Comparison of ENCODE assay signal across 1 cellular context in the genomic region with DNA sequence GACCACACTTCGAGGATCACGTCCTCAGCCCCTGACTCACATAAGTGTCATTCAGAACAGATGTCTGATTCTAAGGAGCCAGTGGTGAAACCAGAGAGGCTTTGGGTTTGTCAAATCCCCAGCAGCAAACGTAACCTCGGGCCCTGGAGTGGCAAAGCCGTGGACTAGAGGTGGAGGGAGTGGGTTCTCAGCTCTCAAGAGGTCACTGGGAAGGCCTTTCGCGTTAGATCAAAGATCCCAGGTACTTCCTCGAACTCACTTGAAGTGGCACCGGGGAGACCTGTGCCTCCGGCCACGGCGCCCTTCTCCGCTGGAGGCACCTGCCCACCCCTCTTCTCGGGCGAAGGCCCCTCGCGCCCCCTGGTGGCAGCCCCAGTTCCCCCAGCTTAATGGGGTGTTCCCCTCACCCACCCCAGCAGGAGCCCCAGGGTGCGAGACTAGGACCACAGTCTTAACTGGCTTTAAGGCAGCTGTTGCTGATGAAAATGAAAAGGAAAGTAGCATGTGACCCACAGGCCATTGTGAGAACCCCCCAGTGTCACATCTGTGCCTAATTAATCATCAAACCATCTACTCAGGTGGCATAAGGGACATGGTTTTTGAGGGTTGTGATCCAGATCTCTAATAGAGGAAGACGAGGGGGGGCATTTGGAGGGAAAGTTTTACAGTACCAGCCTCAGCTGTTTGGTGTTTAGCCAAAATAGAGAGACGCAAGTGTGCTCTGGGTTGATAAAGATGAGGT.
TF ChIP-seq lines count a peak whose summit lies in the region.

No MANE protein-coding gene starts in this region.

TF ChIP-seq in GM12878, 131 proteins besides CTCF, POLR2A, EP300 and RAD21 (continued from another document):
- TF ChIP-seq, protein P1, sequence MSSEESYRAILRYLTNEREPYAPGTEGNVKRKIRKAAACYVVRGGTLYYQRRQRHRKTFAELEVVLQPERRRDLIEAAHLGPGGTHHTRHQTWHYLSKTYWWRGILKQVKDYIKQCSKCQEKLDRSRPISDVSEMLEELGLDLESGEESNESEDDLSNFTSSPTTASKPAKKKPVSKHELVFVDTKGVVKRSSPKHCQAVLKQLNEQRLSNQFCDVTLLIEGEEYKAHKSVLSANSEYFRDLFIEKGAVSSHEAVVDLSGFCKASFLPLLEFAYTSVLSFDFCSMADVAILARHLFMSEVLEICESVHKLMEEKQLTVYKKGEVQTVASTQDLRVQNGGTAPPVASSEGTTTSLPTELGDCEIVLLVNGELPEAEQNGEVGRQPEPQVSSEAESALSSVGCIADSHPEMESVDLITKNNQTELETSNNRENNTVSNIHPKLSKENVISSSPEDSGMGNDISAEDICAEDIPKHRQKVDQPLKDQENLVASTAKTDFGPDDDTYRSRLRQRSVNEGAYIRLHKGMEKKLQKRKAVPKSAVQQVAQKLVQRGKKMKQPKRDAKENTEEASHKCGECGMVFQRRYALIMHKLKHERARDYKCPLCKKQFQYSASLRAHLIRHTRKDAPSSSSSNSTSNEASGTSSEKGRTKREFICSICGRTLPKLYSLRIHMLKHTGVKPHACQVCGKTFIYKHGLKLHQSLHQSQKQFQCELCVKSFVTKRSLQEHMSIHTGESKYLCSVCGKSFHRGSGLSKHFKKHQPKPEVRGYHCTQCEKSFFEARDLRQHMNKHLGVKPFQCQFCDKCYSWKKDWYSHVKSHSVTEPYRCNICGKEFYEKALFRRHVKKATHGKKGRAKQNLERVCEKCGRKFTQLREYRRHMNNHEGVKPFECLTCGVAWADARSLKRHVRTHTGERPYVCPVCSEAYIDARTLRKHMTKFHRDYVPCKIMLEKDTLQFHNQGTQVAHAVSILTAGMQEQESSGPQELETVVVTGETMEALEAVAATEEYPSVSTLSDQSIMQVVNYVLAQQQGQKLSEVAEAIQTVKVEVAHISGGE (CRISPR knock-in tag; IDR thresholded peaks at IDR 0.05): no peak
- TF ChIP-seq TCF12 (IDR thresholded peaks at IDR 0.05; ENCODE audit: low read depth, low read length) (peak; percentile 38; the same call in 1 of the 2 replicates), POU2F2 (IDR thresholded peaks at IDR 0.05; ENCODE audit: borderline replicate concordance, low read depth, low read length) (peak; percentile 6; the same call in 1 of the 3 replicates), CBX5 (IDR thresholded peaks at IDR 0.05; ENCODE audit: low read depth) (peak; percentile 64; the same call in 1 of the 2 replicates), SMC3 (IDR thresholded peaks at IDR 0.05; ENCODE audit: borderline replicate concordance, low read length) (peak; percentile 95)
TF ChIP-seq in GM12878: peak in this region for 19.
